ENCODE assay signal across 18 cellular contexts in the genomic region with DNA sequence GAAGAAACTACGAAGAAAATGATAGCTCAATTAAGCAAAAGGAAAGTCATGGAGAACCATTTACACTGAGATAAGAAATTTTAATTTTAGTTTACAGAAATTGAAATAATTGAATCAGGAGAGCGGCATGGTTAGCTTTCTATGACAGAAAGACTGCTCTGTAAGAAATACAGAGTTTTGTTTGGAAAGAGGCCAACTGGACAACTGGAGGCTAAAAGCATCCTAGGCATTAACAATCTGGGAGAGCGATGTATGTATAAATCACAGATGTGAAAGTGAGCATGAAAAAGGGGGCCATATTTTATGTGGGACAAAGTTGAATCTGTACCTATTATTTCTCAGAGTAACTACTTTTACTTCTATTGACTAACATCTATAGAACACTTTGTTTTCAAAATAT.
DNase-seq lines count a peak whose midpoint lies in the region; ATAC-seq and TF ChIP-seq lines count a peak whose summit lies in the region.
"Had no signal": no experiment of that assay in that cellular context is flagged by ENCODE, and none has a peak within 500 bp of the region (broad histone marks: within the 10 kb centered on the region; RNA-seq: fewer than 3 reads in every experiment).

No MANE protein-coding gene starts in this region.

- ATAC-seq in HG03039 (IDR thresholded peaks at IDR 0.05; ENCODE audit: unreplicated experiment): no peak
- ATAC-seq: Right ventricle myocardium inferior had no signal

- H3K27ac ChIP-seq in neural progenitor cell: peak overlapping the region; percentile 49
- no peak overlapping the region for H3K27ac ChIP-seq in PC-9

- TF ChIP-seq CTCF in BE2C (IDR thresholded peaks at IDR 0.05; ENCODE audit: low read depth, low read length) (no peak), fibroblast of pulmonary artery (IDR thresholded peaks at IDR 0.05; ENCODE audit: low read length, missing control alignments) (no peak), neural progenitor cell (IDR thresholded peaks at IDR 0.05) (no peak), PC-9 (conservative IDR thresholded peaks at IDR 0.05) (no peak)

- no peaks in the 10 kb centered on the region for H3F3A ChIP-seq in neural progenitor cell (ENCODE audit: low read depth)
- H3F3A ChIP-seq in PC-9 (ENCODE audit: insufficient read depth, low read depth): no peaks in the 10 kb centered on the region

- intact Hi-C loops in PC-9 (cut with micrococcal nuclease; ENCODE audit: unreplicated experiment): no loop called here

- no peaks in the 10 kb centered on the region for H3K9me3 Mint-ChIP-seq in neural progenitor cell

- H3K36me3 Mint-ChIP-seq in neural progenitor cell: no peaks in the 10 kb centered on the region

- no peak overlapping the region for H3K27ac Mint-ChIP-seq in neural progenitor cell
- H3K27ac Mint-ChIP-seq: CD4-positive, alpha-beta T cell had no signal

- H4K20me1 ChIP-seq in neural progenitor cell (ENCODE audit: low read depth) (no peaks in the 10 kb centered on the region), PC-9 (ENCODE audit: insufficient read depth) (no peaks in the 10 kb centered on the region)

- H3K79me2 ChIP-seq in neural progenitor cell (ENCODE audit: low read depth) (no peaks in the 10 kb centered on the region), PC-9 (ENCODE audit: low read depth) (no peaks in the 10 kb centered on the region)

- CTCF ChIA-PET in PC-9 (lab: Charles Lee): no interaction called here

- H3K9me2 ChIP-seq in PC-9 (ENCODE audit: insufficient read depth): no peaks in the 10 kb centered on the region

- H3K27me3 Mint-ChIP-seq in neural progenitor cell (ENCODE audit: insufficient read depth, low read depth): no peaks in the 10 kb centered on the region
- H3K27me3 Mint-ChIP-seq: CD4-positive, alpha-beta T cell had no signal

- no peak overlapping the region for H3K9ac ChIP-seq in neural progenitor cell

- H3K4me3 ChIP-seq in BE2C (ENCODE audit: low read depth, low read length) (no peak overlapping the region), fibroblast of pulmonary artery (replicated peaks; ENCODE audit: low read depth, low read length) (no peak overlapping the region), neural progenitor cell (no peak overlapping the region), PC-9 (no peak overlapping the region)

- DNase-seq in BE2C (peak; percentile 33), SK-N-DZ (ENCODE audit: low spot score) (peak; percentile 64), fibroblast of pulmonary artery (ENCODE audit: low read depth) (peak; percentile 4), neural progenitor cell (ENCODE audit: low spot score) (no peak), NAMALWA (ENCODE audit: low spot score) (no peak), PC-9 (no peak)
- no peak for DNase-seq in stimulated activated CD4-positive, alpha-beta T cell treated with anti-CD3 and anti-CD28 coated beads, Interleukin-4, amount 100 ng/mL, for 1 hour
- DNase-seq: CD4-positive, alpha-beta T cell; DMS53; EL; GOT3; NCI-H1417 treated with DMSO at 0.1 percent for 48 hours; NCI-H1930; NCI-H2171; NCI-H526 treated with DMSO at 0.1 percent for 48 hours; NK-92 treated with Interleukin-12 subunit alpha and Interleukin-12 subunit beta, amount 100 ng/mL, for 24 hours had no signal

- no peaks in the 10 kb centered on the region for H3K36me3 ChIP-seq in BE2C
- no peaks in the 10 kb centered on the region for H3K36me3 ChIP-seq in neural progenitor cell
- H3K36me3 ChIP-seq in PC-9 (ENCODE audit: low read depth): no peaks in the 10 kb centered on the region

- no peaks in the 10 kb centered on the region for H3K4me1 Mint-ChIP-seq in neural progenitor cell

- H3K4me3 Mint-ChIP-seq in neural progenitor cell: no peak overlapping the region
- H3K4me3 Mint-ChIP-seq: CD4-positive, alpha-beta T cell had no signal

- H3K9me3 ChIP-seq in BE2C: peaks cover 3% of the 10 kb centered on the region; the same call in 1 of the 2 replicates
- no peaks in the 10 kb centered on the region for H3K9me3 ChIP-seq in neural progenitor cell (ENCODE audit: low read depth)
- H3K9me3 ChIP-seq in PC-9 (ENCODE audit: insufficient read depth, low read depth): no peaks in the 10 kb centered on the region

- no TSS peak for BruUV-seq in PC-9 (replicated peaks; lab: Mats Ljungman, UMichigan)

- H3K4me1 ChIP-seq in BE2C: peaks cover 15% of the 10 kb centered on the region
- peaks cover 16% of the 10 kb centered on the region for H3K4me1 ChIP-seq in neural progenitor cell
- no peaks in the 10 kb centered on the region for H3K4me1 ChIP-seq in PC-9 (replicated peaks; ENCODE audit: insufficient read depth)

- H2AFZ ChIP-seq in neural progenitor cell (replicated peaks) (no peak overlapping the region), PC-9 (no peak overlapping the region)

- POLR2A ChIA-PET in PC-9 (lab: Charles Lee; ENCODE audit: unreplicated experiment): no interaction called here

- H3K4me2 ChIP-seq in neural progenitor cell (no peak overlapping the region), PC-9 (no peak overlapping the region)

- H3K27me3 ChIP-seq in BE2C: no peaks in the 10 kb centered on the region
- no peaks in the 10 kb centered on the region for H3K27me3 ChIP-seq in neural progenitor cell
- no peaks in the 10 kb centered on the region for H3K27me3 ChIP-seq in PC-9 (ENCODE audit: insufficient read depth, low read depth)

Comparison
In these comparisons a context has a peak if more than half of its experiments do, and no peak if none do; other contexts are left out.
1. DNase-seq: peak in BE2C (single experiment), SK-N-DZ (single experiment) and fibroblast of pulmonary artery (single experiment); none in neural progenitor cell (single experiment), stimulated activated CD4-positive, alpha-beta T cell treated with anti-CD3 and anti-CD28 coated beads, Interleukin-4, amount 100 ng/mL, for 1 hour (single experiment), NAMALWA (single experiment) and PC-9 (0 of 2).